13 cellular contexts compared by ENCODE assay signal in genomic region chr9:125633116-125633743, GRCh38.
DNase-seq lines count a peak whose midpoint lies in the region; FAIRE-seq and TF ChIP-seq lines count a peak whose summit lies in the region.
"Had no signal": no experiment of that assay in that cellular context is flagged by ENCODE, and none has a peak within 500 bp of the region (broad histone marks: within the 10 kb centered on the region; RNA-seq: fewer than 3 reads in every experiment).

No MANE protein-coding gene starts in this region.

- H3K36me3 Mint-ChIP-seq in activated T-helper 2 cell treated with anti-CD3 and anti-CD28 coated beads, Interferon-gamma antibody, Interleukin-2, Interleukin-4, amounts not matched to agents 10 μg/mL and 5 μg/mL and 100 μg/mL, durations not matched to agents 14 hours and 24 hours and 36 hours (ENCODE audit: low read depth): no peaks in the 10 kb centered on the region
- H3K36me3 Mint-ChIP-seq: neural progenitor cell had no signal

- H3K27ac Mint-ChIP-seq in activated T-helper 2 cell treated with anti-CD3 and anti-CD28 coated beads, Interferon-gamma antibody, Interleukin-2, Interleukin-4, amounts not matched to agents 10 μg/mL and 5 μg/mL and 100 μg/mL, durations not matched to agents 14 hours and 24 hours and 36 hours: no peak overlapping the region
- H3K27ac Mint-ChIP-seq: neural progenitor cell had no signal

- no peaks in the 10 kb centered on the region for H3K9me3 ChIP-seq in BLaER1
- H3K9me3 ChIP-seq: heart right ventricle had no signal

- H3K27ac ChIP-seq in BLaER1: no peak overlapping the region; the same call in 1 of the 2 replicates
- H3K27ac ChIP-seq: neural progenitor cell had no signal

- FAIRE-seq in GM12891 (lab: Jason Lieb, UNC): no peak

- H3K4me1 ChIP-seq in BLaER1: peaks cover 48% of the 10 kb centered on the region

- no peak overlapping the region for H3K4me3 ChIP-seq in BLaER1
- H3K4me3 ChIP-seq: heart right ventricle, neural progenitor cell had no signal

- intact Hi-C loops in activated T-helper 2 cell treated with anti-CD3 and anti-CD28 coated beads, Interferon-gamma antibody, Interleukin-2, Interleukin-4, amounts not matched to agents 10 μg/mL and 5 μg/mL and 100 μg/mL, durations not matched to agents 14 hours and 24 hours and 36 hours (cut with micrococcal nuclease): loop anchor here (5.0 kb wide), 1 partner anchor 189 kb away; no protein-coding TSS in a partner anchor

- no peaks in the 10 kb centered on the region for H3K27me3 Mint-ChIP-seq in activated T-helper 2 cell treated with anti-CD3 and anti-CD28 coated beads, Interferon-gamma antibody, Interleukin-2, Interleukin-4, amounts not matched to agents 10 μg/mL and 5 μg/mL and 100 μg/mL, durations not matched to agents 14 hours and 24 hours and 36 hours (ENCODE audit: low read depth)

- H3K4me2 ChIP-seq in BLaER1: peak overlapping the region; percentile 61
- H3K4me2 ChIP-seq: neural progenitor cell had no signal

- no peaks in the 10 kb centered on the region for H3K27me3 ChIP-seq in BLaER1
- H3K27me3 ChIP-seq: heart right ventricle, neural progenitor cell had no signal

- no peaks in the 10 kb centered on the region for H3K9me3 Mint-ChIP-seq in activated T-helper 2 cell treated with anti-CD3 and anti-CD28 coated beads, Interferon-gamma antibody, Interleukin-2, Interleukin-4, amounts not matched to agents 10 μg/mL and 5 μg/mL and 100 μg/mL, durations not matched to agents 14 hours and 24 hours and 36 hours
- H3K9me3 Mint-ChIP-seq: neural progenitor cell had no signal

- 0 out of 2 replicates have a peak, but pooled peaks cover 3% of the 10 kb centered on the region for H3K36me3 ChIP-seq in BLaER1
- H3K36me3 ChIP-seq: heart right ventricle, neural progenitor cell had no signal

- H4K20me1 ChIP-seq in BLaER1: peaks cover 39% of the 10 kb centered on the region

- H3K4me1 Mint-ChIP-seq in activated T-helper 2 cell treated with anti-CD3 and anti-CD28 coated beads, Interferon-gamma antibody, Interleukin-2, Interleukin-4, amounts not matched to agents 10 μg/mL and 5 μg/mL and 100 μg/mL, durations not matched to agents 14 hours and 24 hours and 36 hours (ENCODE audit: low read depth): peaks cover 59% of the 10 kb centered on the region

- DNase-seq in HCEC 1CT (peak; percentile 57), SHP77 treated with DMSO at 0.1 percent for 48 hours (lab: John Stamatoyannopoulos, UW) (peak; percentile 16), kidney tubule cell (ENCODE audit: low spot score) (peak; percentile 33), SKM-1 (lab: John Stamatoyannopoulos, UW; ENCODE audit: unreplicated experiment) (no peak), HUDEP-2 (lab: John Stamatoyannopoulos, UW; ENCODE audit: unreplicated experiment in 76 of 76) (no peak), GM12891 (ENCODE audit: insufficient read length, low spot score) (no peak)
- DNase-seq in activated T-helper 2 cell treated with anti-CD3 and anti-CD28 coated beads, Interferon-gamma antibody, Interleukin-2, Interleukin-4, amounts not matched to agents 10 μg/mL and 5 μg/mL and 100 μg/mL, durations not matched to agents 14 hours and 24 hours and 36 hours (ENCODE audit: low spot score): no peak
- DNase-seq: activated T-cell treated with anti-CD3 and anti-CD28 coated beads, Interleukin-2, amount 50 U/mL, for 1 hour; H7; heart right ventricle; NCI-H226 had no signal

- no peak for TF ChIP-seq POLR2A in GM12891 (IDR thresholded peaks at IDR 0.05; ENCODE audit: low read depth, low read length)

- H3K4me3 Mint-ChIP-seq in activated T-helper 2 cell treated with anti-CD3 and anti-CD28 coated beads, Interferon-gamma antibody, Interleukin-2, Interleukin-4, amounts not matched to agents 10 μg/mL and 5 μg/mL and 100 μg/mL, durations not matched to agents 14 hours and 24 hours and 36 hours (ENCODE audit: low read depth): no peak overlapping the region
- H3K4me3 Mint-ChIP-seq: neural progenitor cell had no signal

- H3K9ac ChIP-seq in BLaER1: no peak overlapping the region
- H3K9ac ChIP-seq: neural progenitor cell had no signal

TF ChIP-seq in GM12891, 5 proteins besides CTCF, POLR2A, EP300 and RAD21:
- TF ChIP-seq TAF1 (IDR thresholded peaks at IDR 0.05; ENCODE audit: low read depth, low read length) (no peak), PAX5 (IDR thresholded peaks at IDR 0.05; ENCODE audit: insufficient read depth, low read length, severe bottlenecking) (no peak), POLR2AphosphoS5 (IDR thresholded peaks at IDR 0.05; ENCODE audit: low read depth, low read length) (no peak), SPI1 (IDR thresholded peaks at IDR 0.05; ENCODE audit: low read depth, low read length) (no peak), POU2F2 (IDR thresholded peaks at IDR 0.05; ENCODE audit: low read depth, low read length) (no peak)

Comparison
In these comparisons a context has a peak if more than half of its experiments do, and no peak if none do; other contexts are left out.
1. DNase-seq: peak in HCEC 1CT (single experiment), SHP77 treated with DMSO at 0.1 percent for 48 hours (single experiment) and kidney tubule cell (single experiment); none in SKM-1 (single experiment), HUDEP-2 (0 of 76), GM12891 (single experiment) and activated T-helper 2 cell treated with anti-CD3 and anti-CD28 coated beads, Interferon-gamma antibody, Interleukin-2, Interleukin-4, amounts not matched to agents 10 μg/mL and 5 μg/mL and 100 μg/mL, durations not matched to agents 14 hours and 24 hours and 36 hours (single experiment).